ENCODE assay signal across 23 cellular contexts in genomic region chr3:34146596-34146995, GRCh38.
"Had no signal": no experiment of that assay in that cellular context is flagged by ENCODE, and none has a peak within 500 bp of the region (broad histone marks: within the 10 kb centered on the region; RNA-seq: fewer than 3 reads in every experiment).

No MANE protein-coding gene starts in this region.

- DNase-seq: Kasumi-1; MG63; NCI-H1092 treated with DMSO at 0.1 percent for 48 hours; NCI-H1436; NCI-H187; NCI-H2029; NCI-H2081 treated with DMSO at 0.1 percent for 48 hours; NCI-H2171; NCI-H345; NCI-H446 treated with DMSO at 0.1 percent for 48 hours; NCI-H510A treated with DMSO at 0.1 percent for 48 hours; NCI-H526; NCI-H774; NK-92 treated with Interleukin-12 subunit alpha and Interleukin-12 subunit beta, amount 100 ng/mL, for 24 hours; PC-3; SHP77; SK-N-SH; SW 1271; T-cell had no signal

- H3K9me3 ChIP-seq: MG63, SK-N-SH had no signal

- H3K27ac ChIP-seq: HL-60, KMS-11, RWPE1 had no signal

- H3K27me3 ChIP-seq: MG63 had no signal

- H3K36me3 ChIP-seq: MG63 had no signal

- ATAC-seq: Panc1, PC-3, T-cell had no signal

- H3K4me3 ChIP-seq: MG63 had no signal

- H3K9me2 ChIP-seq: SK-N-SH had no signal

- H3K4me2 ChIP-seq: KMS-11, SK-N-SH had no signal

- H3K9ac ChIP-seq: KMS-11, SK-N-SH had no signal
